Comparison of ENCODE assay signal across 30 cellular contexts in the genomic region with DNA sequence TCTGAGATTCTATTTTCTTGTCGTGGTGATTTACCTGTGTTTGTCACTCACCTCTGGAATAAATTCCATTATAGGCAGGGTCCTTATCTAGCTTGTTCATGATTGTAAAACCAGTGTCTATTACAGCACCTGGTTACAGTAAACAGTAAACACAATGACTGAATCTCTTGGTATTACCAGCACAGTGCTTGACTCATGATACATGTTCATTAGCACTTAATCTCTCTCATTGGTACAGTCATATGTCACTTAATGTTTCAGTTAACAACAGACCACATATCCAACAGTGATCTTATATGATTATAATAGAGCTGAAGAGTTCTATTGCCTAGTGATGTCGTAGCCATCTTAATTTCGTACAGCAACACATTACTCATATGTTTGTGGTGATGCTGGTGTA. TPM values are rescaled to one million over a fixed set of nuclear protein-coding genes. Genes with fewer than 3 reads are reported as not detected.
DNase-seq lines count a peak whose midpoint lies in the region; ATAC-seq and TF ChIP-seq lines count a peak whose summit lies in the region.
"Had no signal": no experiment of that assay in that cellular context is flagged by ENCODE, and none has a peak within 500 bp of the region (broad histone marks: within the 10 kb centered on the region; RNA-seq: fewer than 3 reads in every experiment).

No MANE protein-coding gene starts in this region.

- H3K27ac ChIP-seq in trophoblast cell (ENCODE audit: low read depth, low read length) (no peak overlapping the region), heart left ventricle (no peak overlapping the region)
- H3K27ac ChIP-seq: ascending aorta, esophagus squamous epithelium, gastroesophageal sphincter, PC-9 had no signal

- H3K79me1 ChIP-seq in trophoblast cell (ENCODE audit: low read length), result peaks cover 8% of the 10 kb centered on the region

- intact Hi-C loops in heart left ventricle (cut with DNase I), result loop anchor here in 5 of 10 donors (5.0 to 10.0 kb wide), 3 partner anchors 132 to 236 kb away; a partner anchor contains a TSS

- peaks cover 26% of the 10 kb centered on the region for H4K20me1 ChIP-seq in Loucy (ENCODE audit: insufficient read depth, low read length, poor library complexity, severe bottlenecking)

- H3K9ac ChIP-seq in Loucy (ENCODE audit: low read depth, low read length, poor library complexity, severe bottlenecking), result no peak overlapping the region
- H3K9ac ChIP-seq in trophoblast cell (ENCODE audit: low read length), result no peak overlapping the region

- DNase-seq in activated T-cell treated with anti-CD3 and anti-CD28 coated beads, Interleukin-2, amount 50 U/mL, for 72 hours, result no peak
- no peak for DNase-seq in activated T-cell treated with anti-CD3 and anti-CD28 coated beads, Interleukin-2, amount 50 U/mL, for 48 hours
- DNase-seq in trophoblast cell (peak; percentile 40 to 83), heart left ventricle (no peak), pons (ENCODE audit: low spot score) (no peak)
- DNase-seq: activated naive CD8-positive, alpha-beta T cell treated with anti-CD3 and anti-CD28 coated beads for 36 hours; caudate nucleus; endodermal cell; esophagus squamous epithelium; hippocampal formation; left cardiac atrium; NCI-H1092; NCI-H187; NCI-H2171; NCI-H510A; posterior cingulate gyrus; Right ventricle myocardium superior; stimulated activated CD4-positive, alpha-beta T cell treated with anti-CD3 and anti-CD28 coated beads, Interleukin-4, amount 100 ng/mL, for 24 hours; T1000 had no signal

- H3K18ac ChIP-seq in trophoblast cell (ENCODE audit: low read length), result no peak overlapping the region

- H2BK12ac ChIP-seq in trophoblast cell (ENCODE audit: low read length), result no peak overlapping the region

- no peaks in the 10 kb centered on the region for H3F3A ChIP-seq in Loucy (ENCODE audit: low read depth)

- H3K4me3 Mint-ChIP-seq in activated T-cell treated with anti-CD3 and anti-CD28 coated beads, Interleukin-2, amount 50 U/mL, for 72 hours, result peak overlapping the region; percentile 23 to 64
- H3K4me3 Mint-ChIP-seq in activated T-helper 17 cell treated with anti-CD3 and anti-CD28 coated beads, Interleukin-2, amount 50 U/mL, for 72 hours, result peak overlapping the region; percentile 60
- H3K4me3 Mint-ChIP-seq: activated naive CD8-positive, alpha-beta T cell treated with anti-CD3 and anti-CD28 coated beads for 36 hours; activated T-helper 1 cell treated with anti-CD3 and anti-CD28 coated beads, Interleukin-12 subunit alpha, Interleukin-12 subunit beta, Interleukin-2, Interleukin-4 antibody, amounts not matched to agents 30 ng/mL and 10 ng/mL and 1 ng/mL, durations not matched to agents 14 hours and 24 hours and 36 hours; CD14-positive monocyte; dendritic cell treated with granulocyte-macrophage colony-stimulating factor and Interleukin-4, amounts not matched to agents 40 ng/mL and 50 ng/mL, for 4 days; endodermal cell; stimulated activated memory B cell treated with anti-CD40 and anti-IgM and Interleukin-4, amounts not matched to agents 10 μg/mL and 1 μg/mL and 100 μg/mL, for 72 hours; WTC11 had no signal

- H3K4me1 Mint-ChIP-seq in activated T-cell treated with anti-CD3 and anti-CD28 coated beads, Interleukin-2, amount 50 U/mL, for 72 hours (ENCODE audit: low read depth), result peaks cover 49% of the 10 kb centered on the region
- peaks cover 19% of the 10 kb centered on the region for H3K4me1 Mint-ChIP-seq in activated T-helper 17 cell treated with anti-CD3 and anti-CD28 coated beads, Interleukin-2, amount 50 U/mL, for 72 hours

- H3K14ac ChIP-seq in trophoblast cell (ENCODE audit: low read length), result no peak overlapping the region

- H3K27ac Mint-ChIP-seq in activated T-cell treated with anti-CD3 and anti-CD28 coated beads, Interleukin-2, amount 50 U/mL, for 72 hours, result peak overlapping the region; percentile 31
- H3K27ac Mint-ChIP-seq in activated T-helper 17 cell treated with anti-CD3 and anti-CD28 coated beads, Interleukin-2, amount 50 U/mL, for 72 hours, result peak overlapping the region; percentile 76
- H3K27ac Mint-ChIP-seq: activated naive CD8-positive, alpha-beta T cell treated with anti-CD3 and anti-CD28 coated beads for 36 hours; dendritic cell treated with granulocyte-macrophage colony-stimulating factor and Interleukin-4, amounts not matched to agents 40 ng/mL and 50 ng/mL, for 4 days; endodermal cell; stimulated activated memory B cell treated with anti-CD40 and anti-IgM and Interleukin-4, amounts not matched to agents 10 μg/mL and 1 μg/mL and 100 μg/mL, for 72 hours; WTC11 had no signal

- H4K12ac ChIP-seq in trophoblast cell (ENCODE audit: low read depth, low read length), result no peak overlapping the region

- H3K4me3 ChIP-seq in Loucy (ENCODE audit: low read length, poor library complexity, severe bottlenecking) (no peak overlapping the region), trophoblast cell (ENCODE audit: low read depth, low read length) (no peak overlapping the region), heart left ventricle (no peak overlapping the region)
- H3K4me3 ChIP-seq: esophagus squamous epithelium, gastroesophageal sphincter had no signal

- no peak overlapping the region for H4K8ac ChIP-seq in trophoblast cell (ENCODE audit: low read depth, low read length)

- WGBS in trophoblast cell (ENCODE audit: extremely low coverage, insufficient coverage, insufficient read length), result no CpG with 5 or more reads among the region's 3 CpGs
- 78 to 86% (median 82%) methylated on average over 3 of the region's 3 CpGs for WGBS in heart left ventricle, 4 donors

- H3K4me1 ChIP-seq in Loucy (ENCODE audit: insufficient read depth, low read length, poor library complexity, severe bottlenecking), result peaks cover 29% of the 10 kb centered on the region
- no peaks in the 10 kb centered on the region for H3K4me1 ChIP-seq in trophoblast cell (ENCODE audit: control insufficient read depth in 1 of 2, insufficient read depth in 2 of 2, low read length in 2 of 2)
- H3K4me1 ChIP-seq in heart left ventricle, result peaks cover 0 to 25% (median 19%) of the 10 kb centered on the region in 12 donors

- TF ChIP-seq CTCF in Loucy (conservative IDR thresholded peaks at IDR 0.05; ENCODE audit: low read length) (no peak), heart left ventricle (IDR thresholded peaks at IDR 0.05) (no peak)

- H3K9me3 Mint-ChIP-seq in activated T-cell treated with anti-CD3 and anti-CD28 coated beads, Interleukin-2, amount 50 U/mL, for 72 hours, result no peaks in the 10 kb centered on the region
- no peaks in the 10 kb centered on the region for H3K9me3 Mint-ChIP-seq in activated T-helper 17 cell treated with anti-CD3 and anti-CD28 coated beads, Interleukin-2, amount 50 U/mL, for 72 hours
- H3K9me3 Mint-ChIP-seq: activated naive CD8-positive, alpha-beta T cell treated with anti-CD3 and anti-CD28 coated beads for 36 hours; activated T-helper 1 cell treated with anti-CD3 and anti-CD28 coated beads, Interleukin-12 subunit alpha, Interleukin-12 subunit beta, Interleukin-2, Interleukin-4 antibody, amounts not matched to agents 30 ng/mL and 10 ng/mL and 1 ng/mL, durations not matched to agents 14 hours and 24 hours and 36 hours; CD14-positive monocyte; dendritic cell treated with granulocyte-macrophage colony-stimulating factor and Interleukin-4, amounts not matched to agents 40 ng/mL and 50 ng/mL, for 4 days; stimulated activated memory B cell treated with anti-CD40 and anti-IgM and Interleukin-4, amounts not matched to agents 10 μg/mL and 1 μg/mL and 100 μg/mL, for 72 hours had no signal

- no peaks in the 10 kb centered on the region for H3K36me3 ChIP-seq in Loucy (ENCODE audit: insufficient read depth, low read length)
- no peaks in the 10 kb centered on the region for H3K36me3 ChIP-seq in trophoblast cell (ENCODE audit: control insufficient read depth in 1 of 2, insufficient read depth in 2 of 2, low read length in 2 of 2)
- H3K36me3 ChIP-seq in heart left ventricle, result no peaks in the 10 kb centered on the region
- H3K36me3 ChIP-seq: ascending aorta, esophagus squamous epithelium, gastroesophageal sphincter had no signal

- no peak overlapping the region for H2BK120ac ChIP-seq in trophoblast cell (ENCODE audit: insufficient read depth, low read length, poor library complexity)

- H3K4me2 ChIP-seq in Loucy (ENCODE audit: low read depth, low read length, poor library complexity, severe bottlenecking) (no peak overlapping the region), trophoblast cell (ENCODE audit: low read length) (no peak overlapping the region)
- H3K4me2 ChIP-seq: PC-9 had no signal

- H4K91ac ChIP-seq in trophoblast cell (ENCODE audit: low read depth, low read length), result no peak overlapping the region

- H3K9me3 ChIP-seq in Loucy (ENCODE audit: insufficient read depth, low read depth, low read length), result no peaks in the 10 kb centered on the region
- no peaks in the 10 kb centered on the region for H3K9me3 ChIP-seq in trophoblast cell (ENCODE audit: insufficient read depth, low read depth, low read length)
- no peaks in the 10 kb centered on the region for H3K9me3 ChIP-seq in heart left ventricle
- H3K9me3 ChIP-seq: ascending aorta, esophagus squamous epithelium, gastroesophageal sphincter had no signal

- no peak overlapping the region for H2BK5ac ChIP-seq in trophoblast cell (ENCODE audit: low read depth, low read length, poor library complexity)

- H3K79me2 ChIP-seq in Loucy (ENCODE audit: insufficient read depth, low read length) (peaks cover 34% of the 10 kb centered on the region), trophoblast cell (ENCODE audit: control insufficient read depth, insufficient read depth, low read length, poor library complexity) (peaks cover 6% of the 10 kb centered on the region)

- H2AFZ ChIP-seq in Loucy (ENCODE audit: low read length) (peak overlapping the region; percentile 73), trophoblast cell (ENCODE audit: insufficient read depth, low read length, poor library complexity) (no peak overlapping the region)
- H2AFZ ChIP-seq: PC-9 had no signal

- peaks cover 0 to 3% of the 10 kb centered on the region in 2 donors for H3K36me3 Mint-ChIP-seq in activated T-cell treated with anti-CD3 and anti-CD28 coated beads, Interleukin-2, amount 50 U/mL, for 72 hours (ENCODE audit: insufficient read depth in 2 of 2)
- peaks cover 24% of the 10 kb centered on the region for H3K36me3 Mint-ChIP-seq in activated T-helper 17 cell treated with anti-CD3 and anti-CD28 coated beads, Interleukin-2, amount 50 U/mL, for 72 hours (ENCODE audit: low read depth)
- H3K36me3 Mint-ChIP-seq: CD14-positive monocyte; stimulated activated memory B cell treated with anti-CD40 and anti-IgM and Interleukin-4, amounts not matched to agents 10 μg/mL and 1 μg/mL and 100 μg/mL, for 72 hours had no signal

- no peaks in the 10 kb centered on the region for H3K9me2 ChIP-seq in Loucy (replicated peaks; ENCODE audit: low read depth, low read length)

- H3K27me3 Mint-ChIP-seq in activated T-cell treated with anti-CD3 and anti-CD28 coated beads, Interleukin-2, amount 50 U/mL, for 72 hours (ENCODE audit: low read depth), result peaks cover 19% of the 10 kb centered on the region
- peaks cover 10% of the 10 kb centered on the region for H3K27me3 Mint-ChIP-seq in activated T-helper 17 cell treated with anti-CD3 and anti-CD28 coated beads, Interleukin-2, amount 50 U/mL, for 72 hours
- H3K27me3 Mint-ChIP-seq: dendritic cell treated with granulocyte-macrophage colony-stimulating factor and Interleukin-4, amounts not matched to agents 40 ng/mL and 50 ng/mL, for 4 days had no signal

- TF ChIP-seq POLR2A in heart left ventricle (IDR thresholded peaks at IDR 0.05), result no peak

- ATAC-seq in activated T-cell treated with anti-CD3 and anti-CD28 coated beads, Interleukin-2, amount 50 U/mL, for 72 hours (replicated peaks in 1 of 2), result peak; percentile 34 to 55
- ATAC-seq in activated T-helper 17 cell treated with anti-CD3 and anti-CD28 coated beads, Interleukin-2, amount 50 U/mL, for 72 hours (replicated peaks), result peak; percentile 12
- no peak for ATAC-seq in heart left ventricle
- ATAC-seq: gastroesophageal sphincter; left cardiac atrium; sciatic nerve; stimulated activated memory B cell treated with anti-CD40 and anti-IgM and Interleukin-4, amounts not matched to agents 10 μg/mL and 1 μg/mL and 100 μg/mL, for 72 hours; WTC11 had no signal

- no peak overlapping the region for H2AK5ac ChIP-seq in trophoblast cell (ENCODE audit: low read length)

- H3K27me3 ChIP-seq in Loucy (ENCODE audit: insufficient read depth, low read length, poor library complexity, severe bottlenecking) (no peaks in the 10 kb centered on the region), trophoblast cell (ENCODE audit: insufficient read depth, low read length) (no peaks in the 10 kb centered on the region), heart left ventricle (peaks cover 0 to 15% (median 0%) of the 10 kb centered on the region in 9 donors)
- H3K27me3 ChIP-seq: ascending aorta had no signal

- H3K4ac ChIP-seq in trophoblast cell (ENCODE audit: low read depth, low read length), result no peak overlapping the region

- H3K23ac ChIP-seq in trophoblast cell (ENCODE audit: low read length), result no peak overlapping the region

RNA-seq across cellular contexts. Expression of a gene that starts 1.6 kb away (rescaled TPM):
- total RNA-seq in activated T-cell treated with anti-CD3 and anti-CD28 coated beads, Interleukin-2, amount 50 U/mL, for 72 hours, result 10 to 100 TPM; 40.5 to 47.7 TPM
- 10 to 100 TPM; 48.9 to 51.6 TPM for total RNA-seq in activated T-helper 17 cell treated with anti-CD3 and anti-CD28 coated beads, Interleukin-2, amount 50 U/mL, for 72 hours
- polyA plus RNA-seq in trophoblast cell (2013), result 28.3 and 29.3 TPM in 2 replicates
- 10 to 100 TPM; 28.7 to 47.2 (median 35.5) TPM for total RNA-seq in heart left ventricle
- polyA plus RNA-seq in heart left ventricle, result 10 to 100 TPM in 1 of 2 donors, 1 to 10 TPM in 1; 9.6 to 16.9 TPM

RNA-seq across cellular contexts. Expression of a gene that starts 16.7 kb away (rescaled TPM):
- total RNA-seq in activated T-cell treated with anti-CD3 and anti-CD28 coated beads, Interleukin-2, amount 50 U/mL, for 72 hours, result 1 to 10 TPM; 7.0 to 7.8 TPM
- total RNA-seq in activated T-helper 17 cell treated with anti-CD3 and anti-CD28 coated beads, Interleukin-2, amount 50 U/mL, for 72 hours, result 1 to 10 TPM; 3.5 to 6.8 TPM
- 3.3 and 3.7 TPM in 2 replicates for polyA plus RNA-seq in trophoblast cell (2013)
- 10 to 100 TPM; 12.0 to 18.6 (median 13.3) TPM for total RNA-seq in heart left ventricle
- 10 to 100 TPM in 1 of 2 donors, 1 to 10 TPM in 1; 9.9 to 11.2 TPM for polyA plus RNA-seq in heart left ventricle

Comparison
In these comparisons a context has a peak if more than half of its experiments do, and no peak if none do; other contexts are left out.
1. ATAC-seq: peak in activated T-cell treated with anti-CD3 and anti-CD28 coated beads, Interleukin-2, amount 50 U/mL, for 72 hours (2 of 2) and activated T-helper 17 cell treated with anti-CD3 and anti-CD28 coated beads, Interleukin-2, amount 50 U/mL, for 72 hours (single experiment); none in heart left ventricle (0 of 4).
2. DNase-seq: peak in trophoblast cell (2 of 2); none in activated T-cell treated with anti-CD3 and anti-CD28 coated beads, Interleukin-2, amount 50 U/mL, for 72 hours (0 of 2), activated T-cell treated with anti-CD3 and anti-CD28 coated beads, Interleukin-2, amount 50 U/mL, for 48 hours (0 of 2), heart left ventricle (0 of 5) and pons (single experiment).